In genomic region chr7:125492521-125492920, GRCh38 we compare ENCODE assay signal across 25 cellular contexts.
A peak's percentile ranks its signal among the peaks of the same experiment; 100 is the strongest.
DNase-seq lines count a peak whose midpoint lies in the region; ATAC-seq, FAIRE-seq and TF ChIP-seq lines count a peak whose summit lies in the region.
"Had no signal": no experiment of that assay in that cellular context is flagged by ENCODE, and none has a peak within 500 bp of the region (broad histone marks: within the 10 kb centered on the region; RNA-seq: fewer than 3 reads in every experiment).

No MANE protein-coding gene starts in this region.

- H2AFZ ChIP-seq in SK-N-SH (ENCODE audit: low read depth): no peak overlapping the region
- no peak overlapping the region for H2AFZ ChIP-seq in GM12878 (ENCODE audit: control insufficient read depth, low read depth, low read length)

- H3K27ac ChIP-seq in SK-N-SH (ENCODE audit: low read depth in 2 of 2, low read length in 1 of 2): no peak overlapping the region
- no peak overlapping the region for H3K27ac ChIP-seq in GM12878 (ENCODE audit: control insufficient read depth, insufficient read depth)
- H3K27ac ChIP-seq: BLaER1 had no signal

- H3K4me3 Mint-ChIP-seq in glutamatergic neuron (ENCODE audit: unreplicated experiment): no peak overlapping the region
- H3K4me3 Mint-ChIP-seq: CD14-positive monocyte; CD4-positive, alpha-beta memory T cell; CD4-positive, CD25-positive, alpha-beta regulatory T cell; CD8-positive, alpha-beta memory T cell had no signal

- no peak for FAIRE-seq in GM12878 (lab: Jason Lieb, UNC)
- FAIRE-seq: G401.6, GM12892, GM18507 had no signal

- TF ChIP-seq CTCF in SK-N-SH (IDR thresholded peaks at IDR 0.05) (no peak), GM12878 (IDR thresholded peaks at IDR 0.05 in 2 of 3, conservative IDR thresholded peaks at IDR 0.05 in 1 of 3; ENCODE audit: control insufficient read depth in 2 of 3, extremely low read depth in 1 of 3, insufficient read depth in 1 of 3, low read depth in 3 of 3, low read length in 3 of 3) (no peak), glutamatergic neuron (IDR thresholded peaks at IDR 0.05; ENCODE audit: partially characterized antibody, unreplicated experiment) (no peak)

- peaks cover 12% of the 10 kb centered on the region for H3K4me1 Mint-ChIP-seq in glutamatergic neuron (ENCODE audit: low read depth, unreplicated experiment)
- H3K4me1 Mint-ChIP-seq: CD14-positive monocyte; CD4-positive, alpha-beta memory T cell; CD4-positive, CD25-positive, alpha-beta regulatory T cell; CD8-positive, alpha-beta memory T cell had no signal

- POLR2A ChIA-PET in SK-N-SH (lab: Yijun Ruan, JAX): no interaction called here
- POLR2A ChIA-PET in GM12878 (lab: Charles Lee): interaction anchor here (1.5 kb wide), 1 partner anchor 14 kb away, joined by 3 read pairs; no protein-coding TSS in a partner anchor

- in situ Hi-C loops in GM12878 (cut with MboI): no loop called here

- WGBS in SK-N-SH (ENCODE audit: low lambda C conversion rate): 19% methylated on average over 1 of the region's 1 CpG
- WGBS in GM12878 (ENCODE audit: insufficient coverage, insufficient replicate concordance, low lambda C conversion rate, missing lambda C conversion rate): 0% methylated on average over 1 of the region's 1 CpG

- no peaks in the 10 kb centered on the region for H3K27me3 ChIP-seq in SK-N-SH (ENCODE audit: insufficient read depth)
- H3K27me3 ChIP-seq in GM12878 (replicated peaks in 1 of 2; ENCODE audit: control insufficient read depth in 2 of 2, insufficient read depth in 2 of 2, low read length in 1 of 2): no peaks in the 10 kb centered on the region
- H3K27me3 ChIP-seq: BE2C, BLaER1 had no signal

- no peak overlapping the region for H3K27ac Mint-ChIP-seq in glutamatergic neuron (ENCODE audit: unreplicated experiment)
- H3K27ac Mint-ChIP-seq: CD14-positive monocyte; CD4-positive, alpha-beta memory T cell; CD4-positive, CD25-positive, alpha-beta regulatory T cell; CD8-positive, alpha-beta memory T cell had no signal

- no peak for TF ChIP-seq POLR2A in GM12878 (IDR thresholded peaks at IDR 0.05; ENCODE audit: low read depth, low read length)

- H3K9me2 ChIP-seq in SK-N-SH: no peaks in the 10 kb centered on the region

- H3K9me3 ChIP-seq in SK-N-SH (no peaks in the 10 kb centered on the region), GM12878 (replicated peaks; ENCODE audit: control insufficient read depth, insufficient read depth, low read length) (no peaks in the 10 kb centered on the region)
- H3K9me3 ChIP-seq: BE2C, BLaER1 had no signal

- H3K79me2 ChIP-seq in SK-N-SH (ENCODE audit: insufficient read depth) (no peaks in the 10 kb centered on the region), GM12878 (ENCODE audit: control insufficient read depth, insufficient read depth, low read length) (no peaks in the 10 kb centered on the region)

- no TSS peak for BruUV-seq in GM12878 (replicated peaks; lab: Mats Ljungman, UMichigan)

- SMC1A ChIA-PET in GM12878 (lab: Charles Lee; ENCODE audit: uncharacterized antibody, unreplicated experiment): interaction anchor here (0.7 to 1.0 kb wide), 3 partner anchors 144 to 207 kb away, joined by 3 read pairs; no protein-coding TSS in a partner anchor

- no peaks in the 10 kb centered on the region for H3F3A ChIP-seq in SK-N-SH (replicated peaks; ENCODE audit: insufficient read depth)

- H3K36me3 Mint-ChIP-seq in glutamatergic neuron (ENCODE audit: unreplicated experiment): no peaks in the 10 kb centered on the region
- H3K36me3 Mint-ChIP-seq: CD14-positive monocyte; CD4-positive, alpha-beta memory T cell; CD4-positive, CD25-positive, alpha-beta regulatory T cell; CD8-positive, alpha-beta memory T cell had no signal

- H4K20me1 ChIP-seq in SK-N-SH (ENCODE audit: insufficient read depth) (no peaks in the 10 kb centered on the region), GM12878 (ENCODE audit: control insufficient read depth, insufficient read depth) (no peaks in the 10 kb centered on the region)
- H4K20me1 ChIP-seq: BLaER1 had no signal

- H3K27me3 Mint-ChIP-seq in glutamatergic neuron (ENCODE audit: unreplicated experiment): no peaks in the 10 kb centered on the region
- H3K27me3 Mint-ChIP-seq: CD4-positive, alpha-beta memory T cell; CD4-positive, CD25-positive, alpha-beta regulatory T cell; CD8-positive, alpha-beta memory T cell had no signal

- ATAC-seq in SK-N-SH treated with all-trans-retinoic acid at 6 μM for 48 hours (no peak), GM12878 (peak; percentile 8; the same call in 2 of the 3 replicates), GM21825 (IDR thresholded peaks at IDR 0.05; ENCODE audit: unreplicated experiment) (no peak)

- H3K4me2 ChIP-seq in SK-N-SH (no peak overlapping the region), GM12878 (ENCODE audit: control insufficient read depth, insufficient read depth) (no peak overlapping the region)
- H3K4me2 ChIP-seq: BLaER1 had no signal

- CTCF ChIA-PET in SK-N-SH (lab: Yijun Ruan, JAX) (interaction anchor here (1.2 kb wide), 1 partner anchor 31 kb away, joined by 3 read pairs; no protein-coding TSS in a partner anchor), GM12878 (lab: Yijun Ruan, JAX) (no interaction called here)

- peaks cover 0 to 4% of the 10 kb centered on the region in 2 experiments; a peak in 2 of 4 replicates for H3K4me1 ChIP-seq in SK-N-SH (ENCODE audit: control insufficient read depth in 1 of 2, insufficient read depth in 2 of 2, low read depth in 1 of 2, low read length in 1 of 2)
- H3K4me1 ChIP-seq in GM12878 (ENCODE audit: control insufficient read depth, insufficient read depth, low read length): no peaks in the 10 kb centered on the region
- H3K4me1 ChIP-seq: BLaER1 had no signal

- H3K4me3 ChIP-seq in SK-N-SH (ENCODE audit: low read depth in 2 of 2, low read length in 1 of 2) (no peak overlapping the region), GM12878 (no peak overlapping the region)
- H3K4me3 ChIP-seq: BLaER1 had no signal

- peak in 1 of 2 experiments; percentile 37; a peak in 1 of 4 replicates for TF ChIP-seq EP300 in SK-N-SH (IDR thresholded peaks at IDR 0.05; ENCODE audit: borderline replicate concordance in 1 of 2, low read depth in 1 of 2, low read length in 1 of 2)
- no peak for TF ChIP-seq EP300 in GM12878 (IDR thresholded peaks at IDR 0.05; ENCODE audit: borderline replicate concordance in 1 of 2, control insufficient read depth in 1 of 2, low read depth in 2 of 2, low read length in 2 of 2)

- intact Hi-C loops in GM12878 (cut with micrococcal nuclease; ENCODE audit: unreplicated experiment): no loop called here

- H3K36me3 ChIP-seq in SK-N-SH (replicated peaks in 1 of 2; ENCODE audit: control insufficient read depth in 1 of 2, insufficient read depth in 2 of 2, low read length in 1 of 2) (no peaks in the 10 kb centered on the region), GM12878 (ENCODE audit: control insufficient read depth in 2 of 2, insufficient read depth in 2 of 2, low read length in 1 of 2) (no peaks in the 10 kb centered on the region)
- H3K36me3 ChIP-seq: BE2C, BLaER1 had no signal

- RAD21 ChIA-PET in GM12878 (lab: Charles Lee; ENCODE audit: unreplicated experiment): no interaction called here

- TF ChIP-seq RAD21 in SK-N-SH (IDR thresholded peaks at IDR 0.05; ENCODE audit: low read length): no peak
- no peak for TF ChIP-seq RAD21 in GM12878 (IDR thresholded peaks at IDR 0.05; ENCODE audit: insufficient read depth, low read depth, low read length)

- DNase-seq in SK-N-SH: no peak
- DNase-seq in NCI-H524 treated with DMSO at 0.1 percent for 48 hours (lab: John Stamatoyannopoulos, UW): peak; percentile 95
- DNase-seq in NCI-H82 treated with DMSO at 0.1 percent for 48 hours (lab: John Stamatoyannopoulos, UW; ENCODE audit: unreplicated experiment): peak; percentile 83
- no peak for DNase-seq in GM12878 (ENCODE audit: low read depth, low spot score)
- DNase-seq in foreskin melanocyte: no peak
- DNase-seq in glutamatergic neuron: no peak
- DNase-seq: 8988T; ACHN; BE2C; C1 segment of cervical spinal cord; CD4-positive, alpha-beta memory T cell; CD4-positive, CD25-positive, alpha-beta regulatory T cell; CD8-positive, alpha-beta memory T cell; COR-L47; DMS 273 treated with DMSO at 0.1 percent for 48 hours; DMS153; DMS79 treated with DMSO at 0.1 percent for 48 hours; GF-D8 had no signal

- H3K9me3 Mint-ChIP-seq in glutamatergic neuron (ENCODE audit: unreplicated experiment): no peaks in the 10 kb centered on the region

- H3K9ac ChIP-seq in SK-N-SH (no peak overlapping the region), GM12878 (ENCODE audit: control insufficient read depth, insufficient read depth, low read length) (no peak overlapping the region)
- H3K9ac ChIP-seq: BLaER1 had no signal

TF ChIP-seq in SK-N-SH treated with all-trans-retinoic acid at 6 μM for 48 hours, 23 proteins besides CTCF, POLR2A, EP300 and RAD21:
- TF ChIP-seq ZFP3 (CRISPR knock-in tag; IDR thresholded peaks at IDR 0.05) (no peak), TCF4 (CRISPR knock-in tag; IDR thresholded peaks at IDR 0.05; ENCODE audit: borderline replicate concordance) (peak; percentile 43; the same call in 1 of the 2 replicates)

TF ChIP-seq in SK-N-SH, 30 proteins besides CTCF, POLR2A, EP300 and RAD21 (continues in another document):
- no peak for TF ChIP-seq TCF12 (IDR thresholded peaks at IDR 0.05)
- no peak for TF ChIP-seq SMC3 (IDR thresholded peaks at IDR 0.05; ENCODE audit: low read depth, low read length)
- no peak for TF ChIP-seq FOSL2 (IDR thresholded peaks at IDR 0.05; ENCODE audit: borderline replicate concordance, low read depth)
- TF ChIP-seq RCOR1 (IDR thresholded peaks at IDR 0.05; ENCODE audit: low read length): no peak

TF ChIP-seq in GM12878, 131 proteins besides CTCF, POLR2A, EP300 and RAD21 (continues in another document):
- TF ChIP-seq KDM1A (IDR thresholded peaks at IDR 0.05; ENCODE audit: borderline replicate concordance): no peak

Comparison
In these comparisons a context has a peak if more than half of its experiments do, and no peak if none do; other contexts are left out.
1. DNase-seq: peak in NCI-H524 treated with DMSO at 0.1 percent for 48 hours (single experiment) and NCI-H82 treated with DMSO at 0.1 percent for 48 hours (single experiment); none in SK-N-SH (single experiment), GM12878 (single experiment), foreskin melanocyte (single experiment) and glutamatergic neuron (single experiment).